ENCODE assay signal across 2 cellular contexts in the genomic region with DNA sequence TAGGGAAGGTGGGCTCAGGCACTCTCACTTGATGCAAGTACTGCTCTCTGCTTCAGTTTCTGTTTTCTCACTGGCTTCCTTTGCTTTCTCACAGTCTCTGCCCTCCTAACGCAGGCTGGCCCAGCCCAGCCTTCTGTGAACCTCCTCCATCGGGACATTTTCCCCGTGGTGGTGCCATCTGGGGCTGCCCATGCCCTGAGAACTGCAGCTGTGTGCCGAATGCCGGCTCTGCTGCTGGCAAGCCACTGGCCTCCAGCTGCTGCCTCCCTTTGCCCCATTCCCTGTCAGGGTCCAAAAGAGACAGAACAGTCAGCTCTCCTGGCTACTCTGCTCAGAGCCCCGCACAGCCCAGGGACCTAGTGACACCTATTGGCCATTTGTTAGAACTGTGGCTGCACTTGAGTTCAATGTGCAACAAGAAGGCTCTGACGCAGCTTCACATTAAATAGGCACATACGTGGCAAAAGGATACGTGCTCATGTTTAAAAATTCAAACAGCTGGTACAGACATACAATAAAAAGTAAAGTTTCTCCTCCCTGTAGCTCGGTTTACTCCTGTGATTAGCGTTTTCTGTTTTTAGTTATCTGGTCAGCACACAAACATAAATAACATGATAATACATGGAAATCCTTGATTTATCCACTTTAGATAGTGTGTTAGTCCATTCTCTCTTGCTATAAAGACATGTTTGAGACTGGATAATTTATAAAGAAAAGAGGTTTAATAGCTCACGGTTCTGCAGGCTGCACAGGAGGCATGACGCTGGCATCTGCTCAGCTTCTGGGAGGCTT.
TF ChIP-seq lines count a peak whose summit lies in the region.

No MANE protein-coding gene starts in this region.

TF ChIP-seq in Ishikawa, 13 proteins besides CTCF, POLR2A, EP300 and RAD21:
- TF ChIP-seq CEBPB (IDR thresholded peaks at IDR 0.05), result no peak
- no peak for TF ChIP-seq CREB1 (IDR thresholded peaks at IDR 0.05; ENCODE audit: low read depth)
- TF ChIP-seq YY1 (IDR thresholded peaks at IDR 0.05; ENCODE audit: low read depth), result no peak
- no peak for TF ChIP-seq USF1 (IDR thresholded peaks at IDR 0.05)
- TF ChIP-seq, protein P1, sequence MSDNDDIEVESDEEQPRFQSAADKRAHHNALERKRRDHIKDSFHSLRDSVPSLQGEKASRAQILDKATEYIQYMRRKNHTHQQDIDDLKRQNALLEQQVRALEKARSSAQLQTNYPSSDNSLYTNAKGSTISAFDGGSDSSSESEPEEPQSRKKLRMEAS (IDR thresholded peaks at IDR 0.05), result no peak
- no peak for TF ChIP-seq REST (IDR thresholded peaks at IDR 0.05; ENCODE audit: low read depth)
- no peak for TF ChIP-seq FOXM1 (IDR thresholded peaks at IDR 0.05; ENCODE audit: borderline replicate concordance, low read depth)
- no peak for TF ChIP-seq TEAD4 (IDR thresholded peaks at IDR 0.05)
- no peak for TF ChIP-seq EGR1 (IDR thresholded peaks at IDR 0.05)
- no peak for TF ChIP-seq ZBTB7A (IDR thresholded peaks at IDR 0.05; ENCODE audit: low read depth)
- no peak for TF ChIP-seq NFIC (IDR thresholded peaks at IDR 0.05)
- no peak for TF ChIP-seq TCF12 (IDR thresholded peaks at IDR 0.05; ENCODE audit: low read depth)
- TF ChIP-seq TAF1 (IDR thresholded peaks at IDR 0.05; ENCODE audit: low read depth), result no peak

TF ChIP-seq in H1, 55 proteins besides CTCF, POLR2A, EP300 and RAD21:
- TF ChIP-seq RNF2 (IDR thresholded peaks at IDR 0.05; ENCODE audit: borderline replicate concordance, low read depth, low read length, missing control alignments, poor library complexity, severe bottlenecking) (no peak), JUN (IDR thresholded peaks at IDR 0.05; ENCODE audit: low read depth, low read length) (0 out of 2 replicates have a peak, but pooled peaks have one; percentile 5), CHD1 (IDR thresholded peaks at IDR 0.05; ENCODE audit: low read depth, low read length) (no peak), CREB1 (IDR thresholded peaks at IDR 0.05) (no peak), CEBPB (IDR thresholded peaks at IDR 0.05; ENCODE audit: low read depth, low read length) (no peak), HDAC2 (IDR thresholded peaks at IDR 0.05; ENCODE audit: borderline replicate concordance in 1 of 2, low read depth in 2 of 2, low read length in 2 of 2) (no peak), POLR2AphosphoS5 (IDR thresholded peaks at IDR 0.05; ENCODE audit: low read depth, low read length) (no peak), BRCA1 (IDR thresholded peaks at IDR 0.05; ENCODE audit: low read depth, low read length) (0 out of 2 replicates have a peak, but pooled peaks have one; percentile 25), TAF1 (IDR thresholded peaks at IDR 0.05; ENCODE audit: low read depth, low read length) (no peak), JUND (IDR thresholded peaks at IDR 0.05; ENCODE audit: low read length) (no peak), SAP30 (IDR thresholded peaks at IDR 0.05; ENCODE audit: insufficient read depth, insufficient replicate concordance, low read length) (no peak), SIRT6 (IDR thresholded peaks at IDR 0.05; ENCODE audit: low read length) (no peak), NANOG (IDR thresholded peaks at IDR 0.05; ENCODE audit: insufficient read depth, low read depth, low read length, poor library complexity, severe bottlenecking) (no peak), RBBP5 (IDR thresholded peaks at IDR 0.05; ENCODE audit: borderline replicate concordance, low read depth, low read length) (no peak), NRF1 (IDR thresholded peaks at IDR 0.05; ENCODE audit: low read depth, low read length) (no peak), YY1 (IDR thresholded peaks at IDR 0.05; ENCODE audit: low read depth, low read length) (no peak), SP1 (IDR thresholded peaks at IDR 0.05; ENCODE audit: low read depth, low read length) (no peak), BACH1 (IDR thresholded peaks at IDR 0.05; ENCODE audit: low read length) (no peak), TBP (IDR thresholded peaks at IDR 0.05; ENCODE audit: low read depth, low read length) (peak; percentile 23; the same call in 1 of the 2 replicates), ASH2L (IDR thresholded peaks at IDR 0.05; ENCODE audit: low read length) (no peak), SP2 (IDR thresholded peaks at IDR 0.05; ENCODE audit: low read length) (no peak), EZH2 (IDR thresholded peaks at IDR 0.05; ENCODE audit: low read depth, low read length, severe bottlenecking) (no peak)
- TF ChIP-seq, protein P2, sequence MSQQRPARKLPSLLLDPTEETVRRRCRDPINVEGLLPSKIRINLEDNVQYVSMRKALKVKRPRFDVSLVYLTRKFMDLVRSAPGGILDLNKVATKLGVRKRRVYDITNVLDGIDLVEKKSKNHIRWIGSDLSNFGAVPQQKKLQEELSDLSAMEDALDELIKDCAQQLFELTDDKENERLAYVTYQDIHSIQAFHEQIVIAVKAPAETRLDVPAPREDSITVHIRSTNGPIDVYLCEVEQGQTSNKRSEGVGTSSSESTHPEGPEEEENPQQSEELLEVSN (IDR thresholded peaks at IDR 0.05), result no peak
- TF ChIP-seq, protein P3, sequence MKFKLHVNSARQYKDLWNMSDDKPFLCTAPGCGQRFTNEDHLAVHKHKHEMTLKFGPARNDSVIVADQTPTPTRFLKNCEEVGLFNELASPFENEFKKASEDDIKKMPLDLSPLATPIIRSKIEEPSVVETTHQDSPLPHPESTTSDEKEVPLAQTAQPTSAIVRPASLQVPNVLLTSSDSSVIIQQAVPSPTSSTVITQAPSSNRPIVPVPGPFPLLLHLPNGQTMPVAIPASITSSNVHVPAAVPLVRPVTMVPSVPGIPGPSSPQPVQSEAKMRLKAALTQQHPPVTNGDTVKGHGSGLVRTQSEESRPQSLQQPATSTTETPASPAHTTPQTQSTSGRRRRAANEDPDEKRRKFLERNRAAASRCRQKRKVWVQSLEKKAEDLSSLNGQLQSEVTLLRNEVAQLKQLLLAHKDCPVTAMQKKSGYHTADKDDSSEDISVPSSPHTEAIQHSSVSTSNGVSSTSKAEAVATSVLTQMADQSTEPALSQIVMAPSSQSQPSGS (IDR thresholded peaks at IDR 0.05; ENCODE audit: low read length), result no peak
- TF ChIP-seq, protein P1 (IDR thresholded peaks at IDR 0.05), result no peak
